In genomic region chrX:13733506-13733905, GRCh38 we compare ENCODE assay signal across 1 cellular context.
TF ChIP-seq lines count a peak whose summit lies in the region.

No MANE protein-coding gene starts in this region.

TF ChIP-seq in H1, 55 proteins besides CTCF, POLR2A, EP300 and RAD21:
- TF ChIP-seq SP2 (IDR thresholded peaks at IDR 0.05; ENCODE audit: low read length): no peak
- TF ChIP-seq MAFK (IDR thresholded peaks at IDR 0.05; ENCODE audit: low read depth, low read length): no peak
- TF ChIP-seq HDAC6 (IDR thresholded peaks at IDR 0.05; ENCODE audit: low read depth, low read length): no peak
- no peak for TF ChIP-seq RNF2 (IDR thresholded peaks at IDR 0.05; ENCODE audit: borderline replicate concordance, low read depth, low read length, missing control alignments, poor library complexity, severe bottlenecking)
- no peak for TF ChIP-seq ASH2L (IDR thresholded peaks at IDR 0.05; ENCODE audit: low read length)
- TF ChIP-seq TAF7 (optimal IDR thresholded peaks at IDR 0.05; ENCODE audit: borderline replicate concordance, low read depth, low read length): no peak
- no peak for TF ChIP-seq RBBP5 (IDR thresholded peaks at IDR 0.05; ENCODE audit: borderline replicate concordance, low read depth, low read length)
- TF ChIP-seq CTBP2 (IDR thresholded peaks at IDR 0.05; ENCODE audit: borderline replicate concordance, insufficient read depth, insufficient read length, low read length): no peak
- no peak for TF ChIP-seq SIRT6 (IDR thresholded peaks at IDR 0.05; ENCODE audit: low read length)
- no peak for TF ChIP-seq GTF2F1 (IDR thresholded peaks at IDR 0.05; ENCODE audit: borderline replicate concordance, low read depth, low read length)
- no peak for TF ChIP-seq TEAD4 (IDR thresholded peaks at IDR 0.05; ENCODE audit: low read depth, low read length)
- TF ChIP-seq CHD7 (IDR thresholded peaks at IDR 0.05; ENCODE audit: insufficient replicate concordance, low read length): no peak
- TF ChIP-seq KDM5A (IDR thresholded peaks at IDR 0.05; ENCODE audit: low read length): no peak
- TF ChIP-seq EZH2 (IDR thresholded peaks at IDR 0.05; ENCODE audit: low read depth, low read length, severe bottlenecking): no peak
- no peak for TF ChIP-seq PHF8 (conservative IDR thresholded peaks at IDR 0.05; ENCODE audit: low read depth, low read length)
- TF ChIP-seq ZNF274 (IDR thresholded peaks at IDR 0.05; ENCODE audit: borderline replicate concordance, extremely low read depth, low read length): no peak
- TF ChIP-seq GABPA (IDR thresholded peaks at IDR 0.05; ENCODE audit: borderline replicate concordance, insufficient read depth, low read length): no peak
- no peak for TF ChIP-seq ATF2 (IDR thresholded peaks at IDR 0.05; ENCODE audit: low read length)
- TF ChIP-seq FOSL1 (IDR thresholded peaks at IDR 0.05; ENCODE audit: insufficient read depth, low read depth, low read length): no peak
- TF ChIP-seq TCF12 (IDR thresholded peaks at IDR 0.05; ENCODE audit: low read depth, low read length): no peak
